In the genomic region with DNA sequence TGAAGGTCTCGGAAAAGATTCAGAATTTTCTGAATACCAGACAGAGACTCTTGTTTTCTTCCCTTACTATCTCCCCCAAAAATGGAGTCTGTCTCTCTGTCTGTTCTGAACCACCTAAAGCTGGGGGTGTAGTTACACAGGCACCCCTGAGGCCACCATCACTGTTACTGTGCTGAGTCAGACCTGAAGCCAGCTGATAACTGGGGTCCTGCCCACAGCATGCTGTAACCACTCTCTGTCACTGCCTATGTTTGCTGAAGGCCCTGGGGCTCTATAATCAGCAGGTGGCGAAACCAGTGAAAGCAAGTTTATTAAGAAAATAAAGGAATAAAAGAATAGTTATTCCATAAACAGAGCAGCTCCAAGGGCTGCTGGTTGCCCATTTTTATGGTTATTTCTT, we compare ENCODE assay signal across 1 cellular context.
TF ChIP-seq lines count a peak whose summit lies in the region.

No MANE protein-coding gene starts in this region.

TF ChIP-seq in K562, 482 proteins besides CTCF, POLR2A, EP300 and RAD21 (continued from another document):
- TF ChIP-seq, protein P1, sequence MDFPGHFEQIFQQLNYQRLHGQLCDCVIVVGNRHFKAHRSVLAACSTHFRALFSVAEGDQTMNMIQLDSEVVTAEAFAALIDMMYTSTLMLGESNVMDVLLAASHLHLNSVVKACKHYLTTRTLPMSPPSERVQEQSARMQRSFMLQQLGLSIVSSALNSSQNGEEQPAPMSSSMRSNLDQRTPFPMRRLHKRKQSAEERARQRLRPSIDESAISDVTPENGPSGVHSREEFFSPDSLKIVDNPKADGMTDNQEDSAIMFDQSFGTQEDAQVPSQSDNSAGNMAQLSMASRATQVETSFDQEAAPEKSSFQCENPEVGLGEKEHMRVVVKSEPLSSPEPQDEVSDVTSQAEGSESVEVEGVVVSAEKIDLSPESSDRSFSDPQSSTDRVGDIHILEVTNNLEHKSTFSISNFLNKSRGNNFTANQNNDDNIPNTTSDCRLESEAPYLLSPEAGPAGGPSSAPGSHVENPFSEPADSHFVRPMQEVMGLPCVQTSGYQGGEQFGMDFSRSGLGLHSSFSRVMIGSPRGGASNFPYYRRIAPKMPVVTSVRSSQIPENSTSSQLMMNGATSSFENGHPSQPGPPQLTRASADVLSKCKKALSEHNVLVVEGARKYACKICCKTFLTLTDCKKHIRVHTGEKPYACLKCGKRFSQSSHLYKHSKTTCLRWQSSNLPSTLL (IDR thresholded peaks at IDR 0.05), result no peak
- TF ChIP-seq, protein P2, sequence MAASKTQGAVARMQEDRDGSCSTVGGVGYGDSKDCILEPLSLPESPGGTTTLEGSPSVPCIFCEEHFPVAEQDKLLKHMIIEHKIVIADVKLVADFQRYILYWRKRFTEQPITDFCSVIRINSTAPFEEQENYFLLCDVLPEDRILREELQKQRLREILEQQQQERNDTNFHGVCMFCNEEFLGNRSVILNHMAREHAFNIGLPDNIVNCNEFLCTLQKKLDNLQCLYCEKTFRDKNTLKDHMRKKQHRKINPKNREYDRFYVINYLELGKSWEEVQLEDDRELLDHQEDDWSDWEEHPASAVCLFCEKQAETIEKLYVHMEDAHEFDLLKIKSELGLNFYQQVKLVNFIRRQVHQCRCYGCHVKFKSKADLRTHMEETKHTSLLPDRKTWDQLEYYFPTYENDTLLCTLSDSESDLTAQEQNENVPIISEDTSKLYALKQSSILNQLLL (CRISPR knock-in tag; IDR thresholded peaks at IDR 0.05; ENCODE audit: borderline replicate concordance), result no peak
- TF ChIP-seq IFI16 (CRISPR knock-in tag; IDR thresholded peaks at IDR 0.05) (no peak), NCOA6 (IDR thresholded peaks at IDR 0.05) (no peak), SMARCA5 (IDR thresholded peaks at IDR 0.05) (no peak), ZNF592 (IDR thresholded peaks at IDR 0.05) (0 out of 2 replicates have a peak, but pooled peaks have one; percentile 35), MAFK (IDR thresholded peaks at IDR 0.05; ENCODE audit: low read length) (peak; percentile 20; the same call in 1 of the 2 replicates), NFE2 (IDR thresholded peaks at IDR 0.05; ENCODE audit: low read depth) (peak; percentile 75), MAFF (IDR thresholded peaks at IDR 0.05; ENCODE audit: low read length) (peak; percentile 15; the same call in 1 of the 2 replicates), MAFG (tag; conservative IDR thresholded peaks at IDR 0.05) (peak; percentile 41), SETDB1 (IDR thresholded peaks at IDR 0.05; ENCODE audit: low read length) (no peak), TFAP4 (CRISPR knock-in tag; IDR thresholded peaks at IDR 0.05; ENCODE audit: borderline replicate concordance) (peak; percentile 88; the same call in 1 of the 2 replicates), POLR3A (IDR thresholded peaks at IDR 0.05; ENCODE audit: borderline replicate concordance, extremely low read depth, insufficient read depth, insufficient read length) (no peak), C11orf30 (IDR thresholded peaks at IDR 0.05; ENCODE audit: low read depth) (0 out of 2 replicates have a peak, but pooled peaks have one; percentile 25), ZNF780A (CRISPR knock-in tag; IDR thresholded peaks at IDR 0.05) (no peak), SMARCC2 (IDR thresholded peaks at IDR 0.05; ENCODE audit: low read depth) (no peak), E2F6 (IDR thresholded peaks at IDR 0.05; ENCODE audit: borderline replicate concordance in 1 of 2, extremely low read depth in 1 of 2, insufficient read depth in 1 of 2, insufficient read length in 1 of 2, low read depth in 1 of 2, low read length in 1 of 2, poor library complexity in 1 of 2, severe bottlenecking in 1 of 2) (no peak)
